In the genomic region with DNA sequence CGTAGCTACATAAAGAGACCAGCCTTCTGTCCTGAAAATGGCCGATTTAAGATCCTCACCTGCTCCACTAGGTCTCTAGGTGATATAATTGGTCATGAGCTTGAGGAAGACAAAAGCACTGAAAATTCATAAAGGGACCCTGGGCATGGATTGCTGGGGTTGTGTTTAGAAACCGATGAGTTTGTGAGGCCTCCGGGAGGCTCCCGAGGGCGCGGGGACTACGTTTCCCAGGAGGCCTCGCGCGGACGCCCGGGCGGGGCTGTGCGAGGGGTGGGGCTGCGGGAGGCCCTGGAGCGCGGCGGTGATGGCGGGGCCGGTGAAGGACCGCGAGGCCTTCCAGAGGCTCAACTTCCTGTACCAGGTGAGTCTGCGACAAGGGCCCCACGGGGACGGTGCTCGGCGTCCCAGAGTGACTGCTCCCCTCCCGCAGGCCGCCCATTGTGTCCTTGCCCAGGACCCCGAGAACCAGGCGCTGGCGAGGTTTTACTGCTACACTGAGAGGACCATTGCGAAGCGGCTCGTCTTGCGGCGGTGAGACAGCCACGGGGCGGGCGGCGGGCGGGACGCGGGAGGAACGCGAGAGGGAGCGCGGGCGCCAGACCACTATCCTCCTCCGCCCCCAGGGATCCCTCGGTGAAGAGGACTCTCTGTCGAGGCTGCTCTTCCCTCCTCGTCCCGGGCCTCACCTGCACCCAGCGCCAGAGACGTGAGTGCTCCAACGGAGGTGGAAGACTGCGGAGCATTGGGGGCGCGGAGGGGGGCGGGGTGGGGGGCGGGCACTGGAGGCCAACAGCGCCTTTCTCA, we compare ENCODE assay signal across 8 cellular contexts. TPM values are rescaled to one million over a fixed set of nuclear protein-coding genes. Genes with fewer than 3 reads are reported as not detected.
DNase-seq lines count a peak whose midpoint lies in the region; ATAC-seq, FAIRE-seq and TF ChIP-seq lines count a peak whose summit lies in the region.

A gene (plus strand): TSS at position 289 of the 804 bp plus-strand sequence. CDS start 16 bp downstream, at position 305.

- H3K27me3 ChIP-seq in keratinocyte (ENCODE audit: control insufficient read depth, extremely low read depth, insufficient read depth, low read length) = no peaks in the 10 kb centered on the region

- H3K79me2 ChIP-seq in keratinocyte (ENCODE audit: control insufficient read depth, insufficient read depth, low read length) = peaks cover 2% of the 10 kb centered on the region

- H2AFZ ChIP-seq in keratinocyte (ENCODE audit: control insufficient read depth, low read length) = peak within 1 kb of the TSS; percentile 94

- H3K27ac ChIP-seq in keratinocyte (ENCODE audit: control insufficient read depth, insufficient read depth, low read length) = peak within 1 kb of the TSS; percentile 76

- H3K4me1 ChIP-seq in keratinocyte (ENCODE audit: control insufficient read depth, extremely low read depth, insufficient read depth, low read length) = peaks cover 9% of the 10 kb centered on the region

- peaks cover 6 to 11% of the 10 kb centered on the region in 2 experiments for H3K36me3 ChIP-seq in keratinocyte (ENCODE audit: control insufficient read depth in 2 of 2, extremely low read depth in 1 of 2, insufficient read depth in 2 of 2, low read length in 2 of 2)

- H3K9me1 ChIP-seq in keratinocyte (ENCODE audit: control insufficient read depth, extremely low read depth, insufficient read depth, low read length) = no peaks in the 10 kb centered on the region

- no peaks in the 10 kb centered on the region for H3K9me3 ChIP-seq in keratinocyte (ENCODE audit: control insufficient read depth, low read depth, low read length)

- dilution Hi-C loops in keratinocyte (cut with MboI; ENCODE audit: extremely low pct_ligation_motif_present, low sequenced_read_pairs) = loop anchor here (25.0 kb wide), 1 partner anchor 108 kb away; no protein-coding TSS in a partner anchor

- DNase-seq in AG08395 (ENCODE audit: low spot score) (peak; percentile 97), NCI-H446 (lab: John Stamatoyannopoulos, UW) (peak; percentile 48 to 78), keratinocyte (ENCODE audit: low read depth, low spot score) (no peak)
- peak; percentile 83 for DNase-seq in central memory CD4-positive, alpha-beta T cell
- peak; percentile 80 to 87 (median 83) for DNase-seq in stimulated activated CD4-positive, alpha-beta T cell treated with anti-CD3 and anti-CD28 coated beads, Interleukin-12 subunit alpha, Interleukin-12 subunit beta, amount 100 ng/mL, for 48 hours (ENCODE audit: low read depth in 2 of 3, low spot score in 1 of 3)

- peak within 1 kb of the TSS; percentile 78 for H3K4me2 ChIP-seq in keratinocyte (ENCODE audit: control insufficient read depth, extremely low read depth, insufficient read depth, low read depth, low read length)

- peak within 1 kb of the TSS; percentile 76 to 79 (median 79) for H3K4me3 ChIP-seq in keratinocyte (ENCODE audit: control insufficient read depth in 2 of 3, extremely low read depth in 1 of 3, insufficient read depth in 2 of 3, low read depth in 1 of 3, low read length in 3 of 3)

- no peak for TF ChIP-seq CTCF in keratinocyte (optimal IDR thresholded peaks at IDR 0.05 in 1 of 3, IDR thresholded peaks at IDR 0.05 in 1 of 3, conservative IDR thresholded peaks at IDR 0.05 in 1 of 3; ENCODE audit: extremely low read depth in 1 of 3, insufficient read depth in 2 of 3, low read length in 3 of 3)

- peak within 1 kb of the TSS; percentile 87 for H3K9ac ChIP-seq in keratinocyte (ENCODE audit: control insufficient read depth, extremely low read depth, insufficient read depth, low read length)

- ATAC-seq in GM19025 (IDR thresholded peaks at IDR 0.05; ENCODE audit: low read depth, unreplicated experiment) (peak; percentile 91), HG03280 (IDR thresholded peaks at IDR 0.05; ENCODE audit: unreplicated experiment) (peak; percentile 93)
- peak; percentile 98 to 99 for ATAC-seq in activated CD4-positive, CD25-positive, alpha-beta regulatory T cell treated with anti-CD3 and anti-CD28 coated beads, Interleukin-2, amount 50 U/mL, for 24 hours

- FAIRE-seq in keratinocyte (lab: Jason Lieb, UNC) = no peak

- no peaks in the 10 kb centered on the region for H4K20me1 ChIP-seq in keratinocyte (ENCODE audit: control insufficient read depth, extremely low read depth, insufficient read depth, low read length)

RNA-seq across cellular contexts. Expression of the gene that starts here (rescaled TPM):
- 25.7 to 40.5 TPM (median 26.8 TPM) in 3 replicates for polyA plus RNA-seq in keratinocyte
- 11.4 TPM for polyA plus RNA-seq in keratinocyte (2011; ENCODE audit: low read depth)
- polyA plus RNA-seq in keratinocyte (2011; cell fraction: cytosol; rRNA removed) = 16.8 and 42.1 TPM in 2 replicates
- polyA plus RNA-seq in keratinocyte (2011; cell fraction: nucleus; rRNA removed) = 24.3 and 31.3 TPM in 2 replicates
- 43.3 and 61.2 TPM in 2 replicates for polyA plus RNA-seq in keratinocyte (2012; ENCODE audit: low replicate concordance)
- 5.8 to 24.4 TPM (median 11.1 TPM) in 3 replicates for polyA minus RNA-seq in keratinocyte
- 28.8 TPM for polyA minus RNA-seq in keratinocyte (2011; cell fraction: cytosol; rRNA and poly(A)+ RNA removed)
- 2.7 and 5.9 TPM in 2 replicates for polyA minus RNA-seq in keratinocyte (2011; cell fraction: nucleus; rRNA and poly(A)+ RNA removed)
